19 cellular contexts compared by ENCODE assay signal in the genomic region with DNA sequence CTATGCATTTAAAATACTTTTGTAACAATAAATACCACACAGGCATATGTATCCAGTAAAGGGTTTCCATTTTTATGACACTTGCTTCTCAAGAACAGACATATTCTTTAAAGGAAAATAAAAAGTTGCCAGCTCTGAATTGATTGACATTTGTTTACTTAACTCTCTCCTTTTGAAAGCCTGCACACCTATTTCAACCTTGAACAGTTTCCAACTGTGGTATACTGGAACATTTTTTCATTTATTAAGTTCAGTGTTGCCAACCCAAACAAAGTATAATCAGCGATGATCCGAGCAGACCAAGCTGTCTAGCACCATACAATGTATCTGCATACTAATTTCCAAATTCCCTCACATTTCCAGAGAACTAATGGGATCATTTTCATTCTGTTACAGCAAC.
A peak's percentile ranks its signal among the peaks of the same experiment; 100 is the strongest.
DNase-seq lines count a peak whose midpoint lies in the region; ATAC-seq and TF ChIP-seq lines count a peak whose summit lies in the region.
"Had no signal": no experiment of that assay in that cellular context is flagged by ENCODE, and none has a peak within 500 bp of the region (broad histone marks: within the 10 kb centered on the region; RNA-seq: fewer than 3 reads in every experiment).

No MANE protein-coding gene starts in this region.

- intact Hi-C loops in left colon (cut with DNase I, micrococcal nuclease): no loop called here

- H3K4me3 Mint-ChIP-seq in neural crest cell: no peak overlapping the region
- H3K4me3 Mint-ChIP-seq: CD4-positive, alpha-beta T cell; CD8-positive, alpha-beta memory T cell had no signal

- H3K9me3 Mint-ChIP-seq in neural crest cell: no peaks in the 10 kb centered on the region
- H3K9me3 Mint-ChIP-seq: CD4-positive, alpha-beta T cell had no signal

- no peaks in the 10 kb centered on the region for H3K27me3 Mint-ChIP-seq in neural crest cell (ENCODE audit: low read depth)

- no peak for TF ChIP-seq CTCF in neural crest cell (conservative IDR thresholded peaks at IDR 0.05)

- H3K27ac Mint-ChIP-seq in neural crest cell (ENCODE audit: unreplicated experiment): peak overlapping the region; percentile 16
- H3K27ac Mint-ChIP-seq: CD14-positive monocyte; CD4-positive, alpha-beta T cell; CD8-positive, alpha-beta memory T cell had no signal

- no peaks in the 10 kb centered on the region for H3K4me1 Mint-ChIP-seq in neural crest cell
- H3K4me1 Mint-ChIP-seq: CD14-positive monocyte; CD8-positive, alpha-beta memory T cell had no signal

- peak; percentile 13 for DNase-seq in NCI-H82 (lab: John Stamatoyannopoulos, UW)
- no peak for DNase-seq in NCI-H82 treated with DMSO at 0.1 percent for 48 hours (lab: John Stamatoyannopoulos, UW; ENCODE audit: unreplicated experiment)
- DNase-seq in M059J (ENCODE audit: low read depth): peak; percentile 9
- no peak for DNase-seq in neural crest cell (ENCODE audit: low read depth, low spot score)
- DNase-seq in left colon: no peak
- DNase-seq in T-helper 9 cell: no peak
- DNase-seq in NCI-H2227 (lab: John Stamatoyannopoulos, UW; ENCODE audit: unreplicated experiment): no peak
- DNase-seq: 8988T; ACHN; AML-193; BE2C; CD4-positive, alpha-beta T cell; CD8-positive, alpha-beta memory T cell; DMS153; DND-41; H7; HCEC 1CT had no signal

- no peaks in the 10 kb centered on the region for H3K36me3 Mint-ChIP-seq in neural crest cell (ENCODE audit: low read depth)
- H3K36me3 Mint-ChIP-seq: CD14-positive monocyte; CD8-positive, alpha-beta memory T cell had no signal

- ATAC-seq in left colon: no peak
- ATAC-seq: A549 had no signal

Comparison
In these comparisons a context has a peak if more than half of its experiments do, and no peak if none do; other contexts are left out.
1. DNase-seq: peak in NCI-H82 (single experiment) and M059J (single experiment); none in NCI-H82 treated with DMSO at 0.1 percent for 48 hours (single experiment), neural crest cell (single experiment), left colon (0 of 2), T-helper 9 cell (single experiment) and NCI-H2227 (single experiment).